Comparison of ENCODE assay signal across 17 cellular contexts in the genomic region with DNA sequence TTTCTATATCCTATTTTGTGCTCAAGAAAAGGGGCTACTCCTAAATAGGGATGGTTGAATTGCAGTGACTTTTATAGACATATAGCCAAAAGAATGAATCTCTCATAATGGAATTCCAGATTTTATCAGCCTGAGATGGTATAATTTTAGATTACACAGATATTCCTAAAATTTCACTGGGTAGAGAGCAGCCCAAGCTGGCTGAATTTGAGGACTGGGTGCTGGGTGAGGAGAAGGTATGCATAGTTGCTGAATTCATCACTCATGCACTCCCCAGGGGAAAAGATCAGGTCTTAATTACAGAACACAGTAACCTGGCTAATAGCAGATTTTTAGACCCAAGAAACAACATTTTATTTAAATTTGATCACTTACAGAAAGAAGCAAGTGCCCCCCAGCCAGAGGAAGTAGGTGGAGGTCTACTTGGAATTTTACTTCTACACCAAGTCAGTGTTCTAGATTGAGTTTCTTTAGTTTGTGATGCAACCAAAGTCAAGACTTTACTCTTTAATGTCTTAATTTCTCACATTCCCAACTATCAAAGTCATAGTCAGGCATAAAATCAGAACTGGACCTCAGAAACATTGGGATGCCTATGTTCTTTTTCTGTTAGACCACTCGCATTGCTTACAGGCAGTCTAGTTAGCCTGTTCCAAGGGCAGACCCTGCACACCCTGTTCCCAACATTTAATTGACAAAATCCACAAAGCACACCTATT.
DNase-seq lines count a peak whose midpoint lies in the region; ATAC-seq, FAIRE-seq and TF ChIP-seq lines count a peak whose summit lies in the region.
"Had no signal": no experiment of that assay in that cellular context is flagged by ENCODE, and none has a peak within 500 bp of the region (broad histone marks: within the 10 kb centered on the region; RNA-seq: fewer than 3 reads in every experiment).

No MANE protein-coding gene starts in this region.

- peaks cover 7% of the 10 kb centered on the region for H3K27me3 ChIP-seq in adipocyte (replicated peaks; ENCODE audit: control insufficient read depth, insufficient read depth, low read length)

- CTCF ChIA-PET in AG04449 (lab: Yijun Ruan, JAX), result interaction anchor here (0.9 to 11.1 kb wide), 4 partner anchors 9 to 35 kb away, joined by 3 to 65 read pairs (median 6); no protein-coding TSS in a partner anchor

- H3K9ac ChIP-seq in adipocyte (ENCODE audit: low read length), result no peak overlapping the region

- H3K4me1 ChIP-seq in adipocyte (ENCODE audit: control insufficient read depth, insufficient read depth, low read length), result peaks cover 24% of the 10 kb centered on the region

- ATAC-seq in GM21528 (IDR thresholded peaks at IDR 0.05; ENCODE audit: low FRiP score, unreplicated experiment), result no peak
- ATAC-seq: GM12878, K562, Panc1, Right ventricle myocardium inferior had no signal

- DNase-seq in AG04449 (ENCODE audit: low read depth, low spot score) (peak; percentile 17), GM04503 (ENCODE audit: low read depth) (peak; percentile 10), adipocyte (ENCODE audit: low read depth) (peak; percentile 7), islet precursor cell (peak; percentile 1), RCC 7860 (ENCODE audit: low spot score) (no peak)
- no peak for DNase-seq in activated effector memory CD4-positive, alpha-beta T cell treated with anti-CD3 and anti-CD28 coated beads, Interleukin-2, amount 50 U/mL, for 16 hours
- DNase-seq: AML-193, DMS79, NCI-H1105, NCI-H1694 treated with DMSO at 0.1 percent for 48 hours had no signal

- H3K36me3 ChIP-seq in adipocyte (ENCODE audit: control insufficient read depth, insufficient read depth, low read length, severe bottlenecking), result no peaks in the 10 kb centered on the region

- H3K4me3 ChIP-seq in AG04449 (ENCODE audit: low read depth, low read length) (no peak overlapping the region), adipocyte (ENCODE audit: low read length) (no peak overlapping the region)
- H3K4me3 ChIP-seq: GM12878, K562 had no signal

- TF ChIP-seq CTCF in AG04449 (IDR thresholded peaks at IDR 0.05; ENCODE audit: insufficient read depth, low read length, missing control alignments), result no peak

- H3K9me3 ChIP-seq in adipocyte (ENCODE audit: control insufficient read depth, low read length), result no peaks in the 10 kb centered on the region

- FAIRE-seq in RCC 7860 (lab: Jason Lieb, UNC), result no peak
- FAIRE-seq: A204.1, GM12878, H1, K562 had no signal

- POLR2A ChIA-PET in AG04449 (lab: Yijun Ruan, JAX), result interaction anchor here (1.2 kb wide), 1 partner anchor 16 kb away, joined by 4 read pairs; no protein-coding TSS in a partner anchor

Comparison
In these comparisons a context has a peak if more than half of its experiments do, and no peak if none do; other contexts are left out.
1. DNase-seq: peak in AG04449 (single experiment), GM04503 (single experiment), adipocyte (single experiment) and islet precursor cell (single experiment); none in RCC 7860 (single experiment) and activated effector memory CD4-positive, alpha-beta T cell treated with anti-CD3 and anti-CD28 coated beads, Interleukin-2, amount 50 U/mL, for 16 hours (single experiment).